In the genomic region with DNA sequence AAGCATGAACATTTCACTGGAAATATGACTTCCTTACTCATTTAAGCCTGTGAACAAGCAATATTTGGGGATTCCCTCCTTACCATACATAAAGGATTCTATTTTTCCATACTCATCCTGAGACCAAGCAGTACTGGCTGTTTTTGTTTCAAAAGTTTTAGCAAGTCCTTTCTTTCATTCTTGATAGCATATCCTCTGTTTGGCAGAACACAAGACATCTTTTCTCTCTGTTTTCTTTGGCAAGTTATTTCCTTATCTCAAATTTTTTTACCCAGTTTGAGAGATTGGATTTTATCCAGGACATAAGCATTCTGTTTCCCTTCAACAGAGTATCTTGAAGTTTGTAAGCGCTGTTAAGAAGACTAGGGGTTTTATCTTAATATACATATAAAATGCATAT, we compare ENCODE assay signal across 16 cellular contexts. TPM values are rescaled to one million over a fixed set of nuclear protein-coding genes. Genes with fewer than 3 reads are reported as not detected.
DNase-seq lines count a peak whose midpoint lies in the region; ATAC-seq, FAIRE-seq and TF ChIP-seq lines count a peak whose summit lies in the region.
"Had no signal": no experiment of that assay in that cellular context is flagged by ENCODE, and none has a peak within 500 bp of the region (broad histone marks: within the 10 kb centered on the region; RNA-seq: fewer than 3 reads in every experiment).

No MANE protein-coding gene starts in this region.

- H4K20me1 ChIP-seq in PC-3 (ENCODE audit: low read length), result peaks cover 10% of the 10 kb centered on the region

- H3K27ac ChIP-seq in PC-3 (ENCODE audit: low read length), result no peak overlapping the region
- H3K27ac ChIP-seq: BLaER1, heart right ventricle, right lobe of liver had no signal

- H3K4me3 Mint-ChIP-seq in mesothelial cell of epicardium, result peak overlapping the region; percentile 7
- H3K4me3 Mint-ChIP-seq: stimulated activated memory B cell treated with anti-CD40 and anti-IgM and Interleukin-4, amounts not matched to agents 10 μg/mL and 1 μg/mL and 100 μg/mL, for 72 hours had no signal

- H3K9me2 ChIP-seq in PC-3 (replicated peaks; ENCODE audit: low read length), result no peaks in the 10 kb centered on the region

- no peaks in the 10 kb centered on the region for H3K36me3 ChIP-seq in PC-3 (ENCODE audit: low read depth, low read length)
- H3K36me3 ChIP-seq: BLaER1, heart right ventricle, right lobe of liver had no signal

- no peak for TF ChIP-seq POLR2A in H54 (IDR thresholded peaks at IDR 0.05; ENCODE audit: low read depth, low read length)

- BruUV-seq in PC-3 (replicated peaks; lab: Mats Ljungman, UMichigan), result no TSS peak

- H3K79me2 ChIP-seq in PC-3 (ENCODE audit: low read length), result peaks cover 39% of the 10 kb centered on the region

- no peak overlapping the region for H2AFZ ChIP-seq in PC-3 (ENCODE audit: low read length)

- H3K4me1 Mint-ChIP-seq in mesothelial cell of epicardium, result peaks cover 40% of the 10 kb centered on the region

- no peak for TF ChIP-seq CTCF in PC-3 (conservative IDR thresholded peaks at IDR 0.05; ENCODE audit: low read depth, low read length)
- no peak for TF ChIP-seq CTCF in cardiac fibroblast (IDR thresholded peaks at IDR 0.05; ENCODE audit: low read depth, low read length)
- TF ChIP-seq CTCF in mesothelial cell of epicardium (IDR thresholded peaks at IDR 0.05; ENCODE audit: unreplicated experiment), result no peak

- H3K27ac Mint-ChIP-seq in mesothelial cell of epicardium, result peak overlapping the region; percentile 83
- H3K27ac Mint-ChIP-seq: stimulated activated memory B cell treated with anti-CD40 and anti-IgM and Interleukin-4, amounts not matched to agents 10 μg/mL and 1 μg/mL and 100 μg/mL, for 72 hours had no signal

- FAIRE-seq in H54 (lab: Jason Lieb, UNC), result peak; percentile 11
- FAIRE-seq: GM12891, HepG2 had no signal

- peak overlapping the region; percentile 17; the same call in 1 of the 2 replicates for H3K4me2 ChIP-seq in PC-3 (ENCODE audit: low read length)
- H3K4me2 ChIP-seq: BLaER1 had no signal

- no peak overlapping the region for H3K9ac ChIP-seq in PC-3 (ENCODE audit: low read length)
- H3K9ac ChIP-seq: BLaER1 had no signal

- no peaks in the 10 kb centered on the region for H3F3A ChIP-seq in PC-3 (ENCODE audit: low read length, unreplicated experiment)

- ATAC-seq in PC-3 (no peak), HG03439 (IDR thresholded peaks at IDR 0.05; ENCODE audit: unreplicated experiment) (no peak)
- ATAC-seq: heart right ventricle; HepG2; naive thymus-derived CD8-positive, alpha-beta T cell; right lobe of liver; stimulated activated memory B cell treated with anti-CD40 and anti-IgM and Interleukin-4, amounts not matched to agents 10 μg/mL and 1 μg/mL and 100 μg/mL, for 72 hours had no signal

- peaks cover 19% of the 10 kb centered on the region for H3K4me1 ChIP-seq in PC-3 (ENCODE audit: insufficient read depth, low read length)

- intact Hi-C loops in PC-3 (cut with micrococcal nuclease), result no loop called here

- H3K27me3 Mint-ChIP-seq in mesothelial cell of epicardium (ENCODE audit: low read depth), result no peaks in the 10 kb centered on the region
- H3K27me3 Mint-ChIP-seq: naive thymus-derived CD8-positive, alpha-beta T cell; stimulated activated memory B cell treated with anti-CD40 and anti-IgM and Interleukin-4, amounts not matched to agents 10 μg/mL and 1 μg/mL and 100 μg/mL, for 72 hours had no signal

- H3K9me3 ChIP-seq in PC-3 (ENCODE audit: low read length), result no peaks in the 10 kb centered on the region
- H3K9me3 ChIP-seq: BLaER1, heart right ventricle, right lobe of liver had no signal

- no peaks in the 10 kb centered on the region for H3K36me3 Mint-ChIP-seq in mesothelial cell of epicardium
- H3K36me3 Mint-ChIP-seq: naive thymus-derived CD8-positive, alpha-beta T cell; stimulated activated memory B cell treated with anti-CD40 and anti-IgM and Interleukin-4, amounts not matched to agents 10 μg/mL and 1 μg/mL and 100 μg/mL, for 72 hours had no signal

- CTCF ChIA-PET in PC-3 (lab: Charles Lee), result no interaction called here

- H3K4me3 ChIP-seq in PC-3 (ENCODE audit: low read length), result no peak overlapping the region
- H3K4me3 ChIP-seq in cardiac fibroblast (replicated peaks in 1 of 2; ENCODE audit: low read depth in 2 of 2, low read length in 2 of 2), result no peak overlapping the region
- H3K4me3 ChIP-seq: BLaER1, heart right ventricle, right lobe of liver had no signal

- POLR2A ChIA-PET in PC-3 (lab: Charles Lee; ENCODE audit: unreplicated experiment), result interaction anchor here (0.6 kb wide), 1 partner anchor 32 kb away, joined by 3 read pairs; no protein-coding TSS in a partner anchor

- DNase-seq in H54 (ENCODE audit: insufficient read length, low spot score) (no peak), PC-3 (no peak), cardiac fibroblast (ENCODE audit: low read depth in 2 of 2) (peak; percentile 19 to 80), mesothelial cell of epicardium (ENCODE audit: low spot score in 2 of 2, unreplicated experiment in 2 of 2) (no peak), NOMO-1 treated with dmso at 0.1 percent for 144 hours (lab: John Stamatoyannopoulos, UW; ENCODE audit: unreplicated experiment) (no peak), dedifferentiated amniotic fluid mesenchymal stem cell (ENCODE audit: extremely low spot score) (no peak)
- DNase-seq: activated CD4-positive, CD25-positive, alpha-beta regulatory T cell treated with anti-CD3 and anti-CD28 coated beads, Interleukin-2, amount 50 U/mL, for 72 hours; heart right ventricle; naive thymus-derived CD8-positive, alpha-beta T cell; NCI-H1048; right lobe of liver had no signal

- no peaks in the 10 kb centered on the region for H3K9me3 Mint-ChIP-seq in mesothelial cell of epicardium
- H3K9me3 Mint-ChIP-seq: naive thymus-derived CD8-positive, alpha-beta T cell; stimulated activated memory B cell treated with anti-CD40 and anti-IgM and Interleukin-4, amounts not matched to agents 10 μg/mL and 1 μg/mL and 100 μg/mL, for 72 hours had no signal

- H3K27me3 ChIP-seq in PC-3 (ENCODE audit: low read length), result no peaks in the 10 kb centered on the region
- H3K27me3 ChIP-seq: BLaER1, heart right ventricle, right lobe of liver had no signal

RNA-seq across cellular contexts. Expression of a gene that starts 3.0 kb away (rescaled TPM):
- total RNA-seq in PC-3 (2014; rRNA removed), result 8.5 and 10.9 TPM in 2 replicates
- 34.8 to 35.7 TPM (median 35.0 TPM) in 3 replicates for total RNA-seq in mesothelial cell of epicardium

Comparison
In these comparisons a context has a peak if more than half of its experiments do, and no peak if none do; other contexts are left out.
1. DNase-seq: peak in cardiac fibroblast (2 of 2); none in H54 (single experiment), PC-3 (single experiment), mesothelial cell of epicardium (0 of 2), NOMO-1 treated with dmso at 0.1 percent for 144 hours (single experiment) and dedifferentiated amniotic fluid mesenchymal stem cell (single experiment).